Comparison of ENCODE assay signal across 8 cellular contexts in genomic region chr7:154927624-154928125, GRCh38.
DNase-seq lines count a peak whose midpoint lies in the region; ATAC-seq and TF ChIP-seq lines count a peak whose summit lies in the region.

No MANE protein-coding gene starts in this region.

- H3K4me3 Mint-ChIP-seq in T-cell, result peak overlapping the region; percentile 88 to 97 (median 96)

- peak; percentile 46 for ATAC-seq in HG02763 (IDR thresholded peaks at IDR 0.05; ENCODE audit: unreplicated experiment)
- peak; percentile 60 to 71 (median 67) for ATAC-seq in T-cell (replicated peaks in 1 of 4)

- CTCF ChIA-PET in T-cell (lab: Charles Lee), result interaction anchor here (0.5 to 3.9 kb wide), 52 partner anchors 9 to 1889 kb away, joined by 3 to 56 read pairs (median 5); partner anchors contain the start of gene PAXIP1 (in 1 of the 2)

- H3K36me3 Mint-ChIP-seq in T-cell, result peaks cover 12% of the 10 kb centered on the region

- H3K27ac Mint-ChIP-seq in T-cell, result peak overlapping the region; percentile 96

- H3K27me3 ChIP-seq in left ventricle myocardium inferior (ENCODE audit: low read depth), result no peaks in the 10 kb centered on the region

- H3K36me3 ChIP-seq in left ventricle myocardium inferior, result no peaks in the 10 kb centered on the region

- no peaks in the 10 kb centered on the region for H3K9me3 Mint-ChIP-seq in T-cell

- H3K9me3 ChIP-seq in left ventricle myocardium inferior (replicated peaks), result no peaks in the 10 kb centered on the region

- intact Hi-C loops in left ventricle myocardium inferior (cut with micrococcal nuclease), result loop anchor here (10.0 kb wide), 1 partner anchor 417 kb away; no protein-coding TSS in a partner anchor

- peak overlapping the region; percentile 85 for H3K27ac ChIP-seq in left ventricle myocardium inferior (replicated peaks)

- peaks cover 36 to 39% (median 38%) of the 10 kb centered on the region in 3 donors for H3K4me1 Mint-ChIP-seq in T-cell

- POLR2A ChIA-PET in T-cell (lab: Charles Lee), result interaction anchor here in 1 of 2 donors (0.6 to 1.1 kb wide), 3 partner anchors 372 to 417 kb away, joined by 3 to 4 read pairs (median 3); no protein-coding TSS in a partner anchor

- H3K27me3 Mint-ChIP-seq in T-cell, result no peaks in the 10 kb centered on the region

- DNase-seq in GM10266 (ENCODE audit: extremely low spot score), result peak; percentile 59
- peak; percentile 80 for DNase-seq in NCI-H1436 (lab: John Stamatoyannopoulos, UW)
- peak; percentile 45 to 87 (median 74) for DNase-seq in T-cell
- DNase-seq in amniotic stem cell (lab: John Stamatoyannopoulos, UW), result peak; percentile 90
- DNase-seq in left ventricle myocardium inferior, result peak; percentile 45
- peak; percentile 51 for DNase-seq in retinal pigment epithelial cell (ENCODE audit: low read depth)
- DNase-seq in 8988T, result no peak

- H3K4me3 ChIP-seq in left ventricle myocardium inferior (peak overlapping the region; percentile 72), retinal pigment epithelial cell (ENCODE audit: low read length) (peak overlapping the region; percentile 37)

- TF ChIP-seq CTCF in GM10266 (IDR thresholded peaks at IDR 0.05; ENCODE audit: control insufficient read depth, insufficient read depth, low read depth, missing control alignments), result peak; percentile 65
- TF ChIP-seq CTCF in left ventricle myocardium inferior (IDR thresholded peaks at IDR 0.05; ENCODE audit: borderline replicate concordance), result peak; percentile 76
- TF ChIP-seq CTCF in retinal pigment epithelial cell (conservative IDR thresholded peaks at IDR 0.05; ENCODE audit: low read depth, low read length), result peak; percentile 65

- peaks cover 18% of the 10 kb centered on the region for H3K4me1 ChIP-seq in left ventricle myocardium inferior
